ENCODE assay signal across 15 cellular contexts in genomic region chr5:124087752-124088151, GRCh38.
DNase-seq lines count a peak whose midpoint lies in the region; ATAC-seq and TF ChIP-seq lines count a peak whose summit lies in the region.
"Had no signal": no experiment of that assay in that cellular context is flagged by ENCODE, and none has a peak within 500 bp of the region (broad histone marks: within the 10 kb centered on the region; RNA-seq: fewer than 3 reads in every experiment).

No MANE protein-coding gene starts in this region.

- H3K9me3 Mint-ChIP-seq in WTC11 = peaks cover 15% of the 10 kb centered on the region; the same call in 1 of the 2 replicates
- peaks cover 5% of the 10 kb centered on the region for H3K9me3 Mint-ChIP-seq in activated T-cell treated with anti-CD3 and anti-CD28 coated beads, Interleukin-2, amount 50 U/mL, for 24 hours
- peaks cover 0 to 14% (median 7%) of the 10 kb centered on the region in 8 donors for H3K9me3 Mint-ChIP-seq in CD4-positive, alpha-beta memory T cell

- no peak for TF ChIP-seq EP300 in SK-N-SH (IDR thresholded peaks at IDR 0.05; ENCODE audit: borderline replicate concordance in 1 of 2, low read depth in 1 of 2, low read length in 1 of 2)

- peaks cover 31% of the 10 kb centered on the region for H3K4me1 Mint-ChIP-seq in WTC11
- H3K4me1 Mint-ChIP-seq in activated T-cell treated with anti-CD3 and anti-CD28 coated beads, Interleukin-2, amount 50 U/mL, for 24 hours (ENCODE audit: low read depth) = no peaks in the 10 kb centered on the region
- H3K4me1 Mint-ChIP-seq in CD4-positive, alpha-beta memory T cell = no peaks in the 10 kb centered on the region

- no peak for DNase-seq in WTC11 (ENCODE audit: low spot score)
- DNase-seq in neuronal stem cell (ENCODE audit: low spot score) = peak; percentile 9
- DNase-seq in activated T-cell treated with anti-CD3 and anti-CD28 coated beads, Interleukin-2, amount 50 U/mL, for 24 hours = no peak
- DNase-seq in SK-N-SH = no peak
- no peak for DNase-seq in CD4-positive, alpha-beta memory T cell
- no peak for DNase-seq in HUDEP-2 (lab: John Stamatoyannopoulos, UW; ENCODE audit: unreplicated experiment in 76 of 76)
- DNase-seq: BE2C, COR-L47, HCEC 1CT, Karpas-422, MV-4-11, NCI-H510A treated with DMSO at 0.1 percent for 48 hours, Right ventricle myocardium superior had no signal

- H3K4me3 ChIP-seq in HUES64 (ENCODE audit: low read length) (no peak overlapping the region), iPS-18a (ENCODE audit: low read length) (peak overlapping the region; percentile 1), neuronal stem cell (ENCODE audit: low read length in 2 of 2) (no peak overlapping the region), SK-N-SH (ENCODE audit: low read depth in 2 of 2, low read length in 1 of 2) (no peak overlapping the region)
- H3K4me3 ChIP-seq in CD4-positive, alpha-beta memory T cell (ENCODE audit: low read length in 2 of 2) = no peak overlapping the region

- no peak overlapping the region for H3K27ac Mint-ChIP-seq in WTC11
- no peak overlapping the region for H3K27ac Mint-ChIP-seq in activated T-cell treated with anti-CD3 and anti-CD28 coated beads, Interleukin-2, amount 50 U/mL, for 24 hours
- no peak overlapping the region for H3K27ac Mint-ChIP-seq in CD4-positive, alpha-beta memory T cell

- H3K4me3 Mint-ChIP-seq in WTC11 = no peak overlapping the region
- H3K4me3 Mint-ChIP-seq in activated T-cell treated with anti-CD3 and anti-CD28 coated beads, Interleukin-2, amount 50 U/mL, for 24 hours = no peak overlapping the region
- H3K4me3 Mint-ChIP-seq in CD4-positive, alpha-beta memory T cell = no peak overlapping the region

- H2BK12ac ChIP-seq in neuronal stem cell (ENCODE audit: low read length) = no peak overlapping the region

- no peak for TF ChIP-seq RAD21 in SK-N-SH (IDR thresholded peaks at IDR 0.05; ENCODE audit: low read length)

- no peak overlapping the region for H3K18ac ChIP-seq in neuronal stem cell (ENCODE audit: low read length)

- H3K27ac ChIP-seq in HUES64 (ENCODE audit: low read depth, low read length) = peak overlapping the region; percentile 46; the same call in 1 of the 2 replicates
- H3K27ac ChIP-seq in iPS-18a (ENCODE audit: low read length) = no peak overlapping the region
- H3K27ac ChIP-seq in neuronal stem cell (replicated peaks; ENCODE audit: low read length) = no peak overlapping the region
- H3K27ac ChIP-seq in SK-N-SH (ENCODE audit: low read depth in 2 of 2, low read length in 1 of 2) = no peak overlapping the region
- no peak overlapping the region for H3K27ac ChIP-seq in CD4-positive, alpha-beta memory T cell (ENCODE audit: low read depth, low read length)

- no peak overlapping the region for H4K91ac ChIP-seq in neuronal stem cell (ENCODE audit: low read depth, low read length, poor library complexity)

- H3K4me2 ChIP-seq in neuronal stem cell (ENCODE audit: insufficient read depth, low read length, poor library complexity, severe bottlenecking) (no peak overlapping the region), SK-N-SH (no peak overlapping the region)

- H4K8ac ChIP-seq in neuronal stem cell (ENCODE audit: low read depth, low read length) = no peak overlapping the region

- no peaks in the 10 kb centered on the region for H3K27me3 ChIP-seq in HUES64 (ENCODE audit: insufficient read depth, low read length)
- H3K27me3 ChIP-seq in iPS-18a (ENCODE audit: control insufficient read depth, insufficient read depth, low read length) = no peaks in the 10 kb centered on the region
- no peaks in the 10 kb centered on the region for H3K27me3 ChIP-seq in neuronal stem cell (ENCODE audit: control insufficient read depth in 3 of 3, insufficient read depth in 3 of 3, low read depth in 1 of 3, low read length in 3 of 3)
- no peaks in the 10 kb centered on the region for H3K27me3 ChIP-seq in SK-N-SH (ENCODE audit: insufficient read depth)
- no peaks in the 10 kb centered on the region for H3K27me3 ChIP-seq in CD4-positive, alpha-beta memory T cell (ENCODE audit: insufficient read depth, low read length)
- H3K27me3 ChIP-seq: BE2C had no signal

- no peak overlapping the region for H2AFZ ChIP-seq in neuronal stem cell (ENCODE audit: low read length)
- no peak overlapping the region for H2AFZ ChIP-seq in SK-N-SH (ENCODE audit: low read depth)

- H3K4ac ChIP-seq in neuronal stem cell (ENCODE audit: low read length) = no peak overlapping the region

- intact Hi-C loops in CD4-positive, alpha-beta memory T cell (cut with micrococcal nuclease) = no loop called here

- POLR2A ChIA-PET in WTC11 (lab: Charles Lee) = interaction anchor here (0.5 kb wide), 1 partner anchor 1000 kb away, joined by 3 read pairs; no protein-coding TSS in a partner anchor
- POLR2A ChIA-PET in SK-N-SH (lab: Yijun Ruan, JAX) = no interaction called here
- POLR2A ChIA-PET in CD4-positive, alpha-beta memory T cell (lab: Charles Lee; ENCODE audit: partially characterized antibody) = no interaction called here

- H3K9me3 ChIP-seq in HUES64 (ENCODE audit: insufficient read depth, low read depth, low read length) = no peaks in the 10 kb centered on the region
- no peaks in the 10 kb centered on the region for H3K9me3 ChIP-seq in iPS-18a (ENCODE audit: control insufficient read depth, low read depth, low read length)
- no peaks in the 10 kb centered on the region for H3K9me3 ChIP-seq in neuronal stem cell (replicated peaks in 1 of 2; ENCODE audit: control insufficient read depth in 2 of 2, insufficient read depth in 1 of 2, low read depth in 1 of 2, low read length in 2 of 2)
- no peaks in the 10 kb centered on the region for H3K9me3 ChIP-seq in SK-N-SH
- H3K9me3 ChIP-seq in CD4-positive, alpha-beta memory T cell (ENCODE audit: control insufficient read depth in 1 of 2, low read length in 2 of 2) = no peaks in the 10 kb centered on the region
- H3K9me3 ChIP-seq: BE2C had no signal

- no peaks in the 10 kb centered on the region for H3K79me2 ChIP-seq in SK-N-SH (ENCODE audit: insufficient read depth)

- no peaks in the 10 kb centered on the region for H3K36me3 Mint-ChIP-seq in WTC11
- H3K36me3 Mint-ChIP-seq in activated T-cell treated with anti-CD3 and anti-CD28 coated beads, Interleukin-2, amount 50 U/mL, for 24 hours (ENCODE audit: low read depth) = no peaks in the 10 kb centered on the region
- H3K36me3 Mint-ChIP-seq in CD4-positive, alpha-beta memory T cell = no peaks in the 10 kb centered on the region

- no peaks in the 10 kb centered on the region for H3K79me1 ChIP-seq in neuronal stem cell (ENCODE audit: low read depth, low read length)

- H2AK5ac ChIP-seq in neuronal stem cell (ENCODE audit: low read depth, low read length) = no peak overlapping the region

- no peaks in the 10 kb centered on the region for H3K9me2 ChIP-seq in SK-N-SH

- H3K23ac ChIP-seq in neuronal stem cell (ENCODE audit: low read depth, low read length, poor library complexity) = no peak overlapping the region

- no peak overlapping the region for H2BK15ac ChIP-seq in neuronal stem cell (ENCODE audit: low read length)

- H4K20me1 ChIP-seq in SK-N-SH (ENCODE audit: insufficient read depth) = no peaks in the 10 kb centered on the region

- no peak for TF ChIP-seq CTCF in WTC11 (IDR thresholded peaks at IDR 0.05)
- no peak for TF ChIP-seq CTCF in SK-N-SH (IDR thresholded peaks at IDR 0.05)

- H3K27me3 Mint-ChIP-seq in WTC11 (ENCODE audit: low read depth) = peaks cover 3% of the 10 kb centered on the region; the same call in 1 of the 2 replicates
- no peaks in the 10 kb centered on the region for H3K27me3 Mint-ChIP-seq in activated T-cell treated with anti-CD3 and anti-CD28 coated beads, Interleukin-2, amount 50 U/mL, for 24 hours
- H3K27me3 Mint-ChIP-seq in CD4-positive, alpha-beta memory T cell = no peaks in the 10 kb centered on the region

- H3K4me1 ChIP-seq in HUES64 (ENCODE audit: insufficient read depth, low read length) = peaks cover 32% of the 10 kb centered on the region
- peaks cover 29% of the 10 kb centered on the region for H3K4me1 ChIP-seq in iPS-18a (ENCODE audit: control insufficient read depth, low read depth, low read length)
- H3K4me1 ChIP-seq in neuronal stem cell (ENCODE audit: control insufficient read depth in 2 of 2, insufficient read depth in 1 of 2, low read depth in 1 of 2, low read length in 2 of 2) = peaks cover 6 to 19% of the 10 kb centered on the region in 2 donors
- no peaks in the 10 kb centered on the region for H3K4me1 ChIP-seq in SK-N-SH (ENCODE audit: control insufficient read depth in 1 of 2, insufficient read depth in 2 of 2, low read depth in 1 of 2, low read length in 1 of 2)
- no peaks in the 10 kb centered on the region for H3K4me1 ChIP-seq in CD4-positive, alpha-beta memory T cell (ENCODE audit: insufficient read depth, low read length)
- H3K4me1 ChIP-seq: BE2C had no signal

- H2BK5ac ChIP-seq in neuronal stem cell (ENCODE audit: low read length) = no peak overlapping the region

- no peak overlapping the region for H3K14ac ChIP-seq in neuronal stem cell (ENCODE audit: low read length)

- H3K36me3 ChIP-seq in HUES64 (ENCODE audit: insufficient read depth, low read length) = no peaks in the 10 kb centered on the region
- no peaks in the 10 kb centered on the region for H3K36me3 ChIP-seq in iPS-18a (ENCODE audit: control insufficient read depth, low read depth, low read length)
- H3K36me3 ChIP-seq in neuronal stem cell (replicated peaks in 1 of 2; ENCODE audit: control insufficient read depth in 2 of 2, insufficient read depth in 2 of 2, low read length in 2 of 2) = no peaks in the 10 kb centered on the region
- H3K36me3 ChIP-seq in SK-N-SH (replicated peaks in 1 of 2; ENCODE audit: control insufficient read depth in 1 of 2, insufficient read depth in 2 of 2, low read length in 1 of 2) = no peaks in the 10 kb centered on the region
- H3K36me3 ChIP-seq in CD4-positive, alpha-beta memory T cell (ENCODE audit: insufficient read depth, low read length) = no peaks in the 10 kb centered on the region
- H3K36me3 ChIP-seq: BE2C had no signal

- H2BK120ac ChIP-seq in neuronal stem cell (ENCODE audit: low read depth, low read length) = no peak overlapping the region

- H3F3A ChIP-seq in SK-N-SH (replicated peaks; ENCODE audit: insufficient read depth) = no peaks in the 10 kb centered on the region

- WGBS in HUES64 = 20% methylated on average over 2 of the region's 2 CpGs
- no CpG with 5 or more reads among the region's 2 CpGs for WGBS in neuronal stem cell (ENCODE audit: extremely low coverage in 2 of 2, insufficient read length in 2 of 2, insufficient replicate concordance in 1 of 2), 2 donors
- WGBS in SK-N-SH (ENCODE audit: low lambda C conversion rate) = 39% methylated on average over 2 of the region's 2 CpGs

- no peak overlapping the region for H3K9ac ChIP-seq in HUES64 (ENCODE audit: low read depth, low read length)
- no peak overlapping the region for H3K9ac ChIP-seq in iPS-18a (ENCODE audit: low read length)
- no peak overlapping the region for H3K9ac ChIP-seq in neuronal stem cell (ENCODE audit: low read depth, low read length, poor library complexity)
- H3K9ac ChIP-seq in SK-N-SH = no peak overlapping the region

- CTCF ChIA-PET in WTC11 (lab: Charles Lee) = no interaction called here
- CTCF ChIA-PET in SK-N-SH (lab: Yijun Ruan, JAX) = interaction anchor here (1.0 kb wide), 1 partner anchor 112 kb away, joined by 3 read pairs; no protein-coding TSS in a partner anchor
- CTCF ChIA-PET in CD4-positive, alpha-beta memory T cell (lab: Charles Lee; ENCODE audit: partially characterized antibody) = no interaction called here

- ATAC-seq in WTC11 = peak; percentile 80

TF ChIP-seq in WTC11, 78 proteins besides CTCF, POLR2A, EP300 and RAD21 (continues in another document):
- no peak for TF ChIP-seq PRRX2 (CRISPR knock-in tag; IDR thresholded peaks at IDR 0.05)
